In genomic region chr14:32230695-32231280, GRCh38 we compare ENCODE assay signal across 13 cellular contexts. TPM values are rescaled to one million over a fixed set of nuclear protein-coding genes. Genes with fewer than 3 reads are reported as not detected.
DNase-seq lines count a peak whose midpoint lies in the region; ATAC-seq and TF ChIP-seq lines count a peak whose summit lies in the region.
"Had no signal": no experiment of that assay in that cellular context is flagged by ENCODE, and none has a peak within 500 bp of the region (broad histone marks: within the 10 kb centered on the region; RNA-seq: fewer than 3 reads in every experiment).

No MANE protein-coding gene starts in this region.

- no peaks in the 10 kb centered on the region for H3K36me3 Mint-ChIP-seq in CD4-positive, alpha-beta memory T cell

- H3K27me3 Mint-ChIP-seq in CD4-positive, alpha-beta memory T cell, result no peaks in the 10 kb centered on the region

- POLR2A ChIA-PET in CD4-positive, alpha-beta memory T cell (lab: Charles Lee; ENCODE audit: partially characterized antibody), result no interaction called here

- no peak overlapping the region for H3K27ac Mint-ChIP-seq in CD4-positive, alpha-beta memory T cell

- intact Hi-C loops in heart right ventricle (cut with DNase I), result no loop called here
- intact Hi-C loops in CD4-positive, alpha-beta memory T cell (cut with micrococcal nuclease), result no loop called here

- H3K4me1 ChIP-seq in heart right ventricle, result peaks cover 0 to 55% (median 21%) of the 10 kb centered on the region in 9 donors
- H3K4me1 ChIP-seq in CD4-positive, alpha-beta memory T cell (ENCODE audit: insufficient read depth, low read length), result peaks cover 13% of the 10 kb centered on the region

- WGBS in heart right ventricle, 2 donors, result 68 to 90% methylated on average over 2 of the region's 2 CpGs

- DNase-seq in GM04504 (ENCODE audit: low read depth), result peak; percentile 60
- DNase-seq in heart right ventricle, result no peak
- DNase-seq in skeletal muscle cell (ENCODE audit: low read depth), result peak; percentile 78
- DNase-seq in midbrain (lab: John Stamatoyannopoulos, UW), result no peak
- DNase-seq in T1000 (lab: John Stamatoyannopoulos, UW), result no peak
- DNase-seq in CD4-positive, alpha-beta memory T cell, result no peak
- DNase-seq: DMS153; NCI-H187; stimulated activated CD4-positive, alpha-beta T cell treated with anti-CD3 and anti-CD28 coated beads, Interleukin-4, amount 100 ng/mL, for 24 hours had no signal

- H3K4me3 ChIP-seq in heart right ventricle (no peak overlapping the region), skeletal muscle cell (ENCODE audit: low read depth, low read length) (no peak overlapping the region)
- no peak overlapping the region for H3K4me3 ChIP-seq in CD4-positive, alpha-beta memory T cell (ENCODE audit: low read length in 2 of 2)

- H3K36me3 ChIP-seq in heart right ventricle, result no peaks in the 10 kb centered on the region
- H3K36me3 ChIP-seq in CD4-positive, alpha-beta memory T cell (ENCODE audit: insufficient read depth, low read length), result no peaks in the 10 kb centered on the region

- CTCF ChIA-PET in CD4-positive, alpha-beta memory T cell (lab: Charles Lee; ENCODE audit: partially characterized antibody), result no interaction called here

- H3K27me3 ChIP-seq in heart right ventricle, result no peaks in the 10 kb centered on the region
- H3K27me3 ChIP-seq in CD4-positive, alpha-beta memory T cell (ENCODE audit: insufficient read depth, low read length), result no peaks in the 10 kb centered on the region

- peaks cover 0 to 2% (median 0%) of the 10 kb centered on the region in 8 donors for H3K9me3 Mint-ChIP-seq in CD4-positive, alpha-beta memory T cell

- peaks cover 12 to 22% (median 15%) of the 10 kb centered on the region in 4 donors for H3K4me1 Mint-ChIP-seq in CD4-positive, alpha-beta memory T cell

- H3K9me3 ChIP-seq in heart right ventricle, result no peaks in the 10 kb centered on the region
- no peaks in the 10 kb centered on the region for H3K9me3 ChIP-seq in CD4-positive, alpha-beta memory T cell (ENCODE audit: control insufficient read depth in 1 of 2, low read length in 2 of 2)

- H3K27ac ChIP-seq in angular gyrus (ENCODE audit: low read depth, low read length) (peak overlapping the region; percentile 2), heart right ventricle (peak overlapping the region in 8 of 10 donors; percentile 31 to 81 (median 72))
- no peak overlapping the region for H3K27ac ChIP-seq in CD4-positive, alpha-beta memory T cell (ENCODE audit: low read depth, low read length)
- H3K27ac ChIP-seq: VCaP had no signal

- peak in 6 of 8 donors; percentile 32 to 67 (median 48) for ATAC-seq in heart right ventricle
- no peak for ATAC-seq in HG03342 (IDR thresholded peaks at IDR 0.05; ENCODE audit: unreplicated experiment)

- no peak for TF ChIP-seq CTCF in heart right ventricle (IDR thresholded peaks at IDR 0.05)

- H3K4me3 Mint-ChIP-seq in CD4-positive, alpha-beta memory T cell, result no peak overlapping the region

RNA-seq across cellular contexts. Expression of gene RNU6-8, which starts 27.7 kb away (rescaled TPM):
- not detected for total RNA-seq in heart right ventricle
- polyA plus RNA-seq in heart right ventricle, result not detected
- not detected for total RNA-seq in CD4-positive, alpha-beta memory T cell
- polyA plus RNA-seq in CD4-positive, alpha-beta memory T cell, result not detected
- total RNA-seq: HT1080 had no signal

RNA-seq across cellular contexts. Expression of gene RNU6-7, which starts 28.9 kb away (rescaled TPM):
- total RNA-seq in heart right ventricle, result not detected
- not detected for polyA plus RNA-seq in heart right ventricle
- total RNA-seq in CD4-positive, alpha-beta memory T cell, result not detected
- polyA plus RNA-seq in CD4-positive, alpha-beta memory T cell, result not detected
- total RNA-seq: HT1080 had no signal

Comparison
In these comparisons a context has a peak if more than half of its experiments do, and no peak if none do; other contexts are left out.
1. DNase-seq: peak in GM04504 (single experiment) and skeletal muscle cell (single experiment); none in heart right ventricle (0 of 2), midbrain (single experiment), T1000 (single experiment) and CD4-positive, alpha-beta memory T cell (0 of 5).